In genomic region chr1:59393211-59394180, GRCh38 we compare ENCODE assay signal across 8 cellular contexts.
DNase-seq lines count a peak whose midpoint lies in the region; ATAC-seq and TF ChIP-seq lines count a peak whose summit lies in the region.

No MANE protein-coding gene starts in this region.

- CTCF ChIA-PET in CD8-positive, alpha-beta memory T cell (lab: Charles Lee), result no interaction called here

- no peaks in the 10 kb centered on the region for H3K9me3 ChIP-seq in CD8-positive, alpha-beta memory T cell (ENCODE audit: low read length)
- H3K9me3 ChIP-seq in esophagus muscularis mucosa, result no peaks in the 10 kb centered on the region
- H3K9me3 ChIP-seq in muscle layer of colon (ENCODE audit: low read length), result no peaks in the 10 kb centered on the region

- H3K9ac ChIP-seq in muscle layer of colon (ENCODE audit: low read length), result peak overlapping the region; percentile 27

- H3K36me3 ChIP-seq in CD8-positive, alpha-beta memory T cell (ENCODE audit: insufficient read depth, low read length), result no peaks in the 10 kb centered on the region
- H3K36me3 ChIP-seq in esophagus muscularis mucosa (no peaks in the 10 kb centered on the region), muscle layer of colon (ENCODE audit: insufficient read depth, low read length) (no peaks in the 10 kb centered on the region)

- ATAC-seq in HG03439 (IDR thresholded peaks at IDR 0.05; ENCODE audit: unreplicated experiment) (no peak), GM21717 (IDR thresholded peaks at IDR 0.05; ENCODE audit: unreplicated experiment) (no peak)

- H3K4me1 Mint-ChIP-seq in CD8-positive, alpha-beta memory T cell, result peaks cover 0 to 6% (median 5%) of the 10 kb centered on the region in 3 donors

- H3K27ac Mint-ChIP-seq in CD8-positive, alpha-beta memory T cell, result peak overlapping the region in 1 of 8 donors; percentile 18

- H3K27me3 ChIP-seq in CD8-positive, alpha-beta memory T cell (ENCODE audit: insufficient read depth, low read length, poor library complexity, severe bottlenecking), result no peaks in the 10 kb centered on the region
- H3K27me3 ChIP-seq in esophagus muscularis mucosa (no peaks in the 10 kb centered on the region), muscle layer of colon (ENCODE audit: control insufficient read depth in 1 of 2, insufficient read depth in 2 of 2, low read length in 2 of 2) (no peaks in the 10 kb centered on the region)

- H3K4me3 ChIP-seq in CD8-positive, alpha-beta memory T cell (ENCODE audit: low read length), result no peak overlapping the region
- H3K4me3 ChIP-seq in esophagus muscularis mucosa (peak overlapping the region; percentile 2 to 23 (median 12)), muscle layer of colon (ENCODE audit: low read depth in 1 of 2, low read length in 2 of 2) (peak overlapping the region in 1 of 2 donors; percentile 5)

- DNase-seq in CD8-positive, alpha-beta memory T cell, result no peak
- DNase-seq in NCI-H510A treated with DMSO at 0.1 percent for 48 hours (lab: John Stamatoyannopoulos, UW) (peak; percentile 42), esophagus muscularis mucosa (ENCODE audit: extremely low spot score) (peak; percentile 94), SIG-M5 treated with dmso at 0.1 percent for 504 hours (lab: John Stamatoyannopoulos, UW; ENCODE audit: unreplicated experiment) (no peak), epidermal melanocyte (ENCODE audit: insufficient read length, low spot score) (no peak)

- H3K36me3 Mint-ChIP-seq in CD8-positive, alpha-beta memory T cell, result peaks cover 0 to 4% (median 0%) of the 10 kb centered on the region in 3 donors

- intact Hi-C loops in esophagus muscularis mucosa (cut with DNase I), result loop anchor here (5.0 kb wide), 1 partner anchor 209 kb away; no protein-coding TSS in a partner anchor

- no peak for TF ChIP-seq EP300 in esophagus muscularis mucosa (IDR thresholded peaks at IDR 0.05)

- H3K4me1 ChIP-seq in CD8-positive, alpha-beta memory T cell (ENCODE audit: insufficient read depth, low read length), result no peaks in the 10 kb centered on the region
- H3K4me1 ChIP-seq in esophagus muscularis mucosa (peaks cover 23 to 56% (median 44%) of the 10 kb centered on the region in 4 donors), muscle layer of colon (ENCODE audit: insufficient read depth, low read length) (peaks cover 35% of the 10 kb centered on the region)

- POLR2A ChIA-PET in CD8-positive, alpha-beta memory T cell (lab: Charles Lee), result interaction anchor here (0.6 kb wide), 1 partner anchor 850 kb away, joined by 4 read pairs; no protein-coding TSS in a partner anchor

- peaks cover 0 to 1% of the 10 kb centered on the region in 2 donors for H3K27me3 Mint-ChIP-seq in CD8-positive, alpha-beta memory T cell

- no peak for TF ChIP-seq CTCF in esophagus muscularis mucosa (IDR thresholded peaks at IDR 0.05)

- H3K4me3 Mint-ChIP-seq in CD8-positive, alpha-beta memory T cell, result no peak overlapping the region

- no peak for TF ChIP-seq POLR2A in esophagus muscularis mucosa (IDR thresholded peaks at IDR 0.05; ENCODE audit: low read depth)

- WGBS in esophagus muscularis mucosa, result 29% methylated on average over 7 of the region's 7 CpGs

- H3K9me3 Mint-ChIP-seq in CD8-positive, alpha-beta memory T cell, result no peaks in the 10 kb centered on the region

- H3K27ac ChIP-seq in CD8-positive, alpha-beta memory T cell (ENCODE audit: low read depth, low read length), result peak overlapping the region; percentile 39
- H3K27ac ChIP-seq in esophagus muscularis mucosa (replicated peaks in 1 of 4), result peak overlapping the region; percentile 84 to 91 (median 86)
- peak overlapping the region; percentile 71 for H3K27ac ChIP-seq in muscle layer of colon (ENCODE audit: low read depth, low read length)

Comparison
In these comparisons a context has a peak if more than half of its experiments do, and no peak if none do; other contexts are left out.
1. DNase-seq: peak in NCI-H510A treated with DMSO at 0.1 percent for 48 hours (single experiment) and esophagus muscularis mucosa (single experiment); none in CD8-positive, alpha-beta memory T cell (0 of 5), SIG-M5 treated with dmso at 0.1 percent for 504 hours (single experiment) and epidermal melanocyte (single experiment).
2. Peak in every context shown above with its lines, with median percentiles within 50 percentile points of each other: H3K27ac ChIP-seq.